In the genomic region with DNA sequence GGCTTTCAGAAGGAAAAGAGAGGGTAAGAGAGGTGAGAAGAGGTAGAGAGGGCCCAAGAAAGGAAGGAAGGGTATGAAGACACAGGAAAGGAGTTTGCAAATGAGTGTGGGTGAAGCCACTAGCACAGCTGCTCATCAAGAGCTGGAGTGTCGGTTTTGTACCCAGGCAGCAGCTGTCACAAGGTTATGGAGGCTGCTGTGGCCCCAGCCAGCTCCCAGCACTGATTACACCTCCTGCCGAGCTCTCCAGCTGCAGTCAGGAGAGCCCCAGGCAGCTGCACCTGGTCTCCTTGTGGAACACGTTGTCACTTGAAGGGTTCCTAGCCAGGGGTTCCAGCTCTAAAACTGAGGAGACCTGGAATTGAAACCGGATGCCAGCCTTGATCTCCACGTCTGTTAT, we compare ENCODE assay signal across 8 cellular contexts.
DNase-seq lines count a peak whose midpoint lies in the region; ATAC-seq and TF ChIP-seq lines count a peak whose summit lies in the region.

No MANE protein-coding gene starts in this region.

- H4K20me1 ChIP-seq in smooth muscle cell (ENCODE audit: low read depth) = no peaks in the 10 kb centered on the region

- H2AFZ ChIP-seq in smooth muscle cell (ENCODE audit: low read depth) = no peak overlapping the region

- H3K79me2 ChIP-seq in smooth muscle cell (ENCODE audit: low read depth) = no peaks in the 10 kb centered on the region

- TF ChIP-seq CTCF in smooth muscle cell (IDR thresholded peaks at IDR 0.05; ENCODE audit: borderline replicate concordance, insufficient read depth, poor library complexity, severe bottlenecking) (no peak), uterus (IDR thresholded peaks at IDR 0.05) (no peak)

- H3K27ac ChIP-seq in smooth muscle cell (ENCODE audit: low read depth) (peak overlapping the region; percentile 29), uterus (no peak overlapping the region)

- peak; percentile 97 for ATAC-seq in GM19463 (IDR thresholded peaks at IDR 0.05; ENCODE audit: unreplicated experiment)
- peak; percentile 81 for ATAC-seq in HG03469 (IDR thresholded peaks at IDR 0.05; ENCODE audit: unreplicated experiment)

- POLR2A ChIA-PET in HEK293T (lab: Yijun Ruan, JAX) = interaction anchor here (0.8 to 3.0 kb wide), 4 partner anchors 8 to 42 kb away, joined by 4 to 17 read pairs (median 6); no protein-coding TSS in a partner anchor

- H3K4me3 ChIP-seq in smooth muscle cell = no peak overlapping the region
- H3K4me3 ChIP-seq in uterus = no peak overlapping the region

- no peaks in the 10 kb centered on the region for H3K4me1 ChIP-seq in smooth muscle cell (ENCODE audit: low read depth)
- no peaks in the 10 kb centered on the region for H3K4me1 ChIP-seq in uterus

- H3K27me3 ChIP-seq in smooth muscle cell (ENCODE audit: low read depth) = no peaks in the 10 kb centered on the region
- no peaks in the 10 kb centered on the region for H3K27me3 ChIP-seq in uterus

- H3K9ac ChIP-seq in smooth muscle cell (ENCODE audit: low read depth) = no peak overlapping the region

- no peaks in the 10 kb centered on the region for H3K9me3 ChIP-seq in smooth muscle cell (replicated peaks; ENCODE audit: low read depth)
- no peaks in the 10 kb centered on the region for H3K9me3 ChIP-seq in uterus

- H3F3A ChIP-seq in smooth muscle cell (ENCODE audit: low read depth) = no peaks in the 10 kb centered on the region

- 75% methylated on average over 5 of the region's 5 CpGs for WGBS in smooth muscle cell (ENCODE audit: low lambda C conversion rate)

- CTCF ChIA-PET in HEK293T (lab: Yijun Ruan, JAX) = interaction anchor here (0.8 kb wide), 1 partner anchor 10 kb away, joined by 4 read pairs; no protein-coding TSS in a partner anchor

- DNase-seq in DMS53 treated with DMSO at 0.1 percent for 48 hours (lab: John Stamatoyannopoulos, UW; ENCODE audit: unreplicated experiment) = peak; percentile 59
- peak; percentile 85 to 94 for DNase-seq in SHP77 (lab: John Stamatoyannopoulos, UW)
- no peak for DNase-seq in smooth muscle cell (lab: John Stamatoyannopoulos, UW; ENCODE audit: unreplicated experiment)
- no peak for DNase-seq in T-helper 9 cell
- no peak for DNase-seq in uterus
- no peak for DNase-seq in HEK293T (ENCODE audit: extremely low spot score)

- intact Hi-C loops in uterus (cut with DNase I; ENCODE audit: low total_unique reads) = no loop called here

- H3K36me3 ChIP-seq in smooth muscle cell (ENCODE audit: low read depth) = no peaks in the 10 kb centered on the region
- no peaks in the 10 kb centered on the region for H3K36me3 ChIP-seq in uterus

- TF ChIP-seq POLR2A in uterus (IDR thresholded peaks at IDR 0.05) = no peak

- H3K4me2 ChIP-seq in smooth muscle cell = no peak overlapping the region

TF ChIP-seq in HEK293T, 16 proteins besides CTCF, POLR2A, EP300 and RAD21:
- no peak for TF ChIP-seq CTBP1 (IDR thresholded peaks at IDR 0.05; ENCODE audit: borderline replicate concordance)
- no peak for TF ChIP-seq LEF1 (IDR thresholded peaks at IDR 0.05; ENCODE audit: borderline replicate concordance)
- no peak for TF ChIP-seq BHLHE40 (IDR thresholded peaks at IDR 0.05; ENCODE audit: borderline replicate concordance)
- TF ChIP-seq FOXA1 (IDR thresholded peaks at IDR 0.05) = no peak
- no peak for TF ChIP-seq ELF4 (IDR thresholded peaks at IDR 0.05)
- TF ChIP-seq ZNF384 (IDR thresholded peaks at IDR 0.05) = no peak
- no peak for TF ChIP-seq SUZ12 (IDR thresholded peaks at IDR 0.05)
- TF ChIP-seq NFRKB (IDR thresholded peaks at IDR 0.05) = no peak
- no peak for TF ChIP-seq FOXK2 (IDR thresholded peaks at IDR 0.05)
- TF ChIP-seq, protein P1, sequence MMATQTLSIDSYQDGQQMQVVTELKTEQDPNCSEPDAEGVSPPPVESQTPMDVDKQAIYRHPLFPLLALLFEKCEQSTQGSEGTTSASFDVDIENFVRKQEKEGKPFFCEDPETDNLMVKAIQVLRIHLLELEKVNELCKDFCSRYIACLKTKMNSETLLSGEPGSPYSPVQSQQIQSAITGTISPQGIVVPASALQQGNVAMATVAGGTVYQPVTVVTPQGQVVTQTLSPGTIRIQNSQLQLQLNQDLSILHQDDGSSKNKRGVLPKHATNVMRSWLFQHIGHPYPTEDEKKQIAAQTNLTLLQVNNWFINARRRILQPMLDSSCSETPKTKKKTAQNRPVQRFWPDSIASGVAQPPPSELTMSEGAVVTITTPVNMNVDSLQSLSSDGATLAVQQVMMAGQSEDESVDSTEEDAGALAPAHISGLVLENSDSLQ (IDR thresholded peaks at IDR 0.05) = no peak
- no peak for TF ChIP-seq FOXM1 (IDR thresholded peaks at IDR 0.05; ENCODE audit: borderline replicate concordance)
- TF ChIP-seq HDGF (IDR thresholded peaks at IDR 0.05; ENCODE audit: borderline replicate concordance) = no peak

Comparison
In these comparisons a context has a peak if more than half of its experiments do, and no peak if none do; other contexts are left out.
1. DNase-seq: peak in DMS53 treated with DMSO at 0.1 percent for 48 hours (single experiment) and SHP77 (2 of 2); none in smooth muscle cell (single experiment), T-helper 9 cell (single experiment), uterus (0 of 2) and HEK293T (single experiment).